ENCODE assay signal across 24 cellular contexts in the genomic region with DNA sequence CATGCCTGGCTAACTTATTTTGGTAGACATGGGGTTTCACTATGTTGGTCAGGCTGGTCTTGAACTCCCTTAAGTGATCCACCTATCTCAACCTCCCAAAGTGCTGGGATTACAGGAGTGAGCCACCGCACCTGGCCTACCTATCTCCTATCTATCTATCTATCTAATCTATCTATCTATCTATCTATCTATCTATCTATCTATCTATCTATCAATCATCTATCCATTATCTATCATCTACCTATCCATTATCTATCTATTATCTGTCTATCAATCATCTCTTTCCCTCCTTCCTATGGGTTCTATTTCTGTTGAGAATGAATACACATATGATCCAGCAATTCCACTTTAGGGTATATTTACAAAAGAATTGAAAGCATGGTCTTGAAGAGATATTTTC.
"Had no signal": no experiment of that assay in that cellular context is flagged by ENCODE, and none has a peak within 500 bp of the region (broad histone marks: within the 10 kb centered on the region; RNA-seq: fewer than 3 reads in every experiment).

No MANE protein-coding gene starts in this region.

- H3K27ac ChIP-seq: epithelial cell of prostate, esophagus squamous epithelium, gastrocnemius medialis, heart right ventricle, left lung, lower lobe of right lung had no signal

- H3K9me3 Mint-ChIP-seq: dendritic cell treated with granulocyte-macrophage colony-stimulating factor and Interleukin-4, amounts not matched to agents 40 ng/mL and 50 ng/mL, for 4 days; effector memory CD8-positive, alpha-beta T cell; endodermal cell had no signal

- H3K4me1 ChIP-seq: esophagus squamous epithelium, heart right ventricle, left lung, lower lobe of right lung had no signal

- DNase-seq: cortex of kidney; effector CD8-positive, alpha-beta T cell; effector memory CD8-positive, alpha-beta T cell; endodermal cell; erythroblast; esophagus squamous epithelium; foreskin fibroblast; foreskin melanocyte; gastrocnemius medialis; glutamatergic neuron; head of caudate nucleus; heart right ventricle; hippocampal formation; left cardiac atrium; left lung; left ventricle myocardium superior; lower lobe of right lung; mesenchymal stem cell; mucosa of descending colon; naive B cell had no signal

- H3K4me3 Mint-ChIP-seq: dendritic cell treated with granulocyte-macrophage colony-stimulating factor and Interleukin-4, amounts not matched to agents 40 ng/mL and 50 ng/mL, for 4 days; effector memory CD8-positive, alpha-beta T cell; endodermal cell; mesothelial cell of epicardium; naive B cell had no signal

- H3K9me3 ChIP-seq: esophagus squamous epithelium, gastrocnemius medialis, heart right ventricle, left lung, lower lobe of right lung, mucosa of descending colon had no signal

- H3K27ac Mint-ChIP-seq: dendritic cell treated with granulocyte-macrophage colony-stimulating factor and Interleukin-4, amounts not matched to agents 40 ng/mL and 50 ng/mL, for 4 days; effector memory CD8-positive, alpha-beta T cell; endodermal cell; mesothelial cell of epicardium had no signal

- H3K27me3 ChIP-seq: esophagus squamous epithelium, gastrocnemius medialis, left lung had no signal

- H3K27me3 Mint-ChIP-seq: dendritic cell treated with granulocyte-macrophage colony-stimulating factor and Interleukin-4, amounts not matched to agents 40 ng/mL and 50 ng/mL, for 4 days; effector memory CD8-positive, alpha-beta T cell had no signal

- H3K36me3 Mint-ChIP-seq: mesothelial cell of epicardium, naive B cell had no signal

- H3K4me3 ChIP-seq: esophagus squamous epithelium, gastrocnemius medialis, heart right ventricle, left lung, lower lobe of right lung, mucosa of descending colon had no signal

- ATAC-seq: effector memory CD8-positive, alpha-beta T cell; esophagus mucosa; gastrocnemius medialis; heart right ventricle; left cardiac atrium; left lung; left ventricle myocardium superior; lower lobe of right lung; mucosa of descending colon had no signal

- H3K36me3 ChIP-seq: esophagus squamous epithelium, gastrocnemius medialis, heart right ventricle, left lung, lower lobe of right lung had no signal
